ENCODE assay signal across 33 cellular contexts in genomic region chr12:89700191-89700810, GRCh38. TPM values are rescaled to one million over a fixed set of nuclear protein-coding genes. Genes with fewer than 3 reads are reported as not detected.
DNase-seq lines count a peak whose midpoint lies in the region; ATAC-seq, FAIRE-seq and TF ChIP-seq lines count a peak whose summit lies in the region.
"Had no signal": no experiment of that assay in that cellular context is flagged by ENCODE, and none has a peak within 500 bp of the region (broad histone marks: within the 10 kb centered on the region; RNA-seq: fewer than 3 reads in every experiment).

No MANE protein-coding gene starts in this region.

- 0 out of 2 replicates have a peak overlapping the region, but pooled peaks have one; percentile 27 for H3K27ac ChIP-seq in PC-9
- H3K27ac ChIP-seq in esophagus squamous epithelium = no peak overlapping the region
- H3K27ac ChIP-seq: foreskin keratinocyte, psoas muscle had no signal

- H3K4me3 ChIP-seq in PC-9 (no peak overlapping the region), epithelial cell of esophagus (ENCODE audit: low read length) (no peak overlapping the region), skeletal muscle satellite cell (ENCODE audit: low read length) (peak overlapping the region; percentile 85), esophagus squamous epithelium (no peak overlapping the region)
- H3K4me3 ChIP-seq: K562, psoas muscle, sigmoid colon had no signal

- peaks cover 31% of the 10 kb centered on the region for H3K4me1 ChIP-seq in PC-9 (replicated peaks; ENCODE audit: insufficient read depth)
- peaks cover 71% of the 10 kb centered on the region for H3K4me1 ChIP-seq in skeletal muscle satellite cell (ENCODE audit: control insufficient read depth, insufficient read depth, low read length)
- peaks cover 4 to 30% (median 4%) of the 10 kb centered on the region in 3 donors for H3K4me1 ChIP-seq in esophagus squamous epithelium

- H3K4me2 ChIP-seq in PC-9 (peak overlapping the region; percentile 20; the same call in 1 of the 2 replicates), skeletal muscle satellite cell (ENCODE audit: low read length) (peak overlapping the region; percentile 81)

- no peaks in the 10 kb centered on the region for H3K9me2 ChIP-seq in PC-9 (ENCODE audit: insufficient read depth)

- H3F3A ChIP-seq in PC-9 (ENCODE audit: insufficient read depth, low read depth) = no peaks in the 10 kb centered on the region

- peaks cover 100% of the 10 kb centered on the region for H3K79me2 ChIP-seq in PC-9 (ENCODE audit: low read depth)

- intact Hi-C loops in PC-9 (cut with micrococcal nuclease; ENCODE audit: unreplicated experiment) (no loop called here), esophagus squamous epithelium (cut with DNase I) (no loop called here)

- BruUV-seq in PC-9 (replicated peaks; lab: Mats Ljungman, UMichigan) = no TSS peak

- TF ChIP-seq POLR2A in H54 (IDR thresholded peaks at IDR 0.05; ENCODE audit: low read depth, low read length) (no peak), esophagus squamous epithelium (IDR thresholded peaks at IDR 0.05) (no peak)

- CTCF ChIA-PET in PC-9 (lab: Charles Lee) = no interaction called here

- POLR2A ChIA-PET in PC-9 (lab: Charles Lee; ENCODE audit: unreplicated experiment) = no interaction called here

- 0 out of 2 replicates have a peak, but pooled peaks cover 2% of the 10 kb centered on the region for H4K20me1 ChIP-seq in PC-9 (ENCODE audit: insufficient read depth)

- no peaks in the 10 kb centered on the region; the same call in 1 of the 2 replicates for H3K9me3 ChIP-seq in PC-9 (ENCODE audit: insufficient read depth, low read depth)
- H3K9me3 ChIP-seq in skeletal muscle satellite cell (replicated peaks; ENCODE audit: low read length) = no peaks in the 10 kb centered on the region
- H3K9me3 ChIP-seq in esophagus squamous epithelium = no peaks in the 10 kb centered on the region
- H3K9me3 ChIP-seq: Caco-2, psoas muscle, sigmoid colon had no signal

- 0 out of 2 replicates have a peak, but pooled peaks cover 6% of the 10 kb centered on the region for H3K36me3 ChIP-seq in PC-9 (ENCODE audit: low read depth)
- H3K36me3 ChIP-seq in skeletal muscle satellite cell (ENCODE audit: insufficient read depth, low read length) = peaks cover 24% of the 10 kb centered on the region
- no peaks in the 10 kb centered on the region for H3K36me3 ChIP-seq in esophagus squamous epithelium
- H3K36me3 ChIP-seq: sigmoid colon had no signal

- ATAC-seq in GM21619 (IDR thresholded peaks at IDR 0.05; ENCODE audit: unreplicated experiment) = no peak
- ATAC-seq: esophagus mucosa, foreskin keratinocyte, natural killer cell, psoas muscle had no signal

- no peaks in the 10 kb centered on the region for H3K27me3 ChIP-seq in PC-9 (ENCODE audit: insufficient read depth, low read depth)
- no peaks in the 10 kb centered on the region for H3K27me3 ChIP-seq in skeletal muscle satellite cell (ENCODE audit: control insufficient read depth, insufficient read depth, low read length)
- no peaks in the 10 kb centered on the region for H3K27me3 ChIP-seq in esophagus squamous epithelium
- H3K27me3 ChIP-seq: foreskin keratinocyte, sigmoid colon had no signal

- WGBS in esophagus squamous epithelium, 2 donors = 76 to 84% methylated on average over 4 of the region's 4 CpGs

- DNase-seq in H54 (ENCODE audit: insufficient read length, low spot score) = no peak
- DNase-seq in PC-9 = peak in 1 of 2 experiments; percentile 47
- DNase-seq in epithelial cell of esophagus (ENCODE audit: low read depth) = peak; percentile 20
- no peak for DNase-seq in esophagus squamous epithelium (lab: John Stamatoyannopoulos, UW)
- DNase-seq in NCI-H2081 treated with DMSO at 0.1 percent for 48 hours (lab: John Stamatoyannopoulos, UW) = no peak
- DNase-seq in NCI-H1105 (lab: John Stamatoyannopoulos, UW) = no peak
- DNase-seq: activated CD4-positive, alpha-beta T cell treated with anti-CD3 and anti-CD28 coated beads, Interleukin-2, amount 10 ng/mL, durations not matched to agents 24 days and 14 days; activated gamma-delta T cell; activated naive CD8-positive, alpha-beta T cell treated with anti-CD3 and anti-CD28 coated beads, Interleukin-2, amount 10 ng/mL, durations not matched to agents 7 days and 5 days; activated T-cell treated with anti-CD3 and anti-CD28 coated beads, Interleukin-2, amount 50 U/mL, for 1 hour; aorta; C1 segment of cervical spinal cord; Caco-2; caudate nucleus; endodermal cell; foreskin keratinocyte; head of caudate nucleus; natural killer cell; NCI-H1092 treated with DMSO at 0.1 percent for 48 hours; NCI-H187 treated with DMSO at 0.1 percent for 48 hours; NCI-H2171 treated with DMSO at 0.1 percent for 48 hours; NCI-H510A treated with DMSO at 0.1 percent for 48 hours; occipital lobe; psoas muscle; SHP77; sigmoid colon; stimulated activated CD4-positive, alpha-beta T cell treated with anti-CD3 and anti-CD28 coated beads, Interleukin-4, amount 100 ng/mL, for 4 hours had no signal

- H3K9ac ChIP-seq in skeletal muscle satellite cell (ENCODE audit: low read depth, low read length) = peak overlapping the region; percentile 99

- H2AFZ ChIP-seq in PC-9 = no peak overlapping the region

- FAIRE-seq in H54 (lab: Jason Lieb, UNC) = peak; percentile 73
- FAIRE-seq: HTR-8/SVneo, islet of Langerhans, K562 had no signal

- TF ChIP-seq CTCF in PC-9 (conservative IDR thresholded peaks at IDR 0.05) (no peak), epithelial cell of esophagus (IDR thresholded peaks at IDR 0.05; ENCODE audit: insufficient read depth, low read depth, low read length, missing control alignments) (no peak), esophagus squamous epithelium (IDR thresholded peaks at IDR 0.05) (no peak)

RNA-seq across cellular contexts. Expression of gene ATP2B1, which starts 8.3 kb away (rescaled TPM):
- total RNA-seq in PC-9 (2021) = 29.4 and 32.0 TPM in 2 replicates
- total RNA-seq in skeletal muscle satellite cell (2012; rRNA removed) = 116 and 172 TPM in 2 replicates
- total RNA-seq in esophagus squamous epithelium = 10 to 100 TPM; 10.9 to 32.4 (median 21.0) TPM
